In the genomic region with DNA sequence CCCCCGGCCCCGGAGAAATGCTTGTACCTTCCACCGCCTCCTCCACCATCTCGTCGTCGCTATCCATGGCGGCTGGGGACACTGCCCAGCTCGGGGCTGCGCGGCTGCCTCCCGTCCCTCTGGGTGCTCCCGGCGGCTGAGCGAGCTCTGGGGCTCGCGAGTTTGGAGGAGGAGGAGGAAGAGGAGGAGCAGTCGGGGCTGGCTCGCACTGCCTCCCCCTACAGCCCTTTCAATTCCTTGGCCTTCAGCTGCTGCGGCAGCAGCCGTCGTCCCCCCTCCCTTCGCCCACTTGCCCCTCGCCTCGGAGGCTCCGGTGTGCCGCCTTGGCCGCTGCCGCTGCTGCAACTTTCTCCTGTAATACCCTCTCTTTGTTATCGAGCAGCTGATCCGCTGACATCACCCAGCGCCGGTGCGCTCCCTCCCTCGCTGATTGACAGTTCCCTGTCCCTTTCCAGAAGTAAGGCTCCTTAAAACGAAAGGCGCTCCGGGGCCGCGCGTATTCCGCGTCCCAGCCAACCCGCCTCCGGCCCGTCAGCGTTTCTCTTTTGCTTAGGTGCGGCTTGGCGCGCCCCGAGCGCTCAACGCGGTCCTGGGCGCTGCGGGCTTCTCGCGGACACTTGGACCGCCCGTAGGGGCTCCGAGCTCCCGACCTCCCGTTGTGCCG, we compare ENCODE assay signal across 1 cellular context.
TF ChIP-seq lines count a peak whose summit lies in the region.

A gene (minus strand): TSS at position 149 of the 664 bp plus-strand sequence. CDS start 82 bp downstream, at position 67.

TF ChIP-seq in HEK293, 187 proteins besides CTCF, POLR2A, EP300 and RAD21 (continued from another document and continues in another):
- TF ChIP-seq, protein P1, sequence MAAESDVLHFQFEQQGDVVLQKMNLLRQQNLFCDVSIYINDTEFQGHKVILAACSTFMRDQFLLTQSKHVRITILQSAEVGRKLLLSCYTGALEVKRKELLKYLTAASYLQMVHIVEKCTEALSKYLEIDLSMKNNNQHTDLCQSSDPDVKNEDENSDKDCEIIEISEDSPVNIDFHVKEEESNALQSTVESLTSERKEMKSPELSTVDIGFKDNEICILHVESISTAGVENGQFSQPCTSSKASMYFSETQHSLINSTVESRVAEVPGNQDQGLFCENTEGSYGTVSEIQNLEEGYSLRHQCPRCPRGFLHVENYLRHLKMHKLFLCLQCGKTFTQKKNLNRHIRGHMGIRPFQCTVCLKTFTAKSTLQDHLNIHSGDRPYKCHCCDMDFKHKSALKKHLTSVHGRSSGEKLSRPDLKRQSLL (tag by site-specific recombination; IDR thresholded peaks at IDR 0.05), result no peak
- TF ChIP-seq ZNF600 (tag by site-specific recombination; IDR thresholded peaks at IDR 0.05) (0 out of 2 replicates have a peak, but pooled peaks have one; percentile 52), ZBTB8A (tag by site-specific recombination; IDR thresholded peaks at IDR 0.05) (peak; percentile 40; the same call in 1 of the 2 replicates), ZNF701 (tag by site-specific recombination; IDR thresholded peaks at IDR 0.05) (no peak), ZNF146 (tag by site-specific recombination; IDR thresholded peaks at IDR 0.05) (no peak), ZFP41 (tag by site-specific recombination; IDR thresholded peaks at IDR 0.05; ENCODE audit: borderline replicate concordance) (no peak), GLI4 (tag by site-specific recombination; IDR thresholded peaks at IDR 0.05) (no peak), ZNF596 (tag by site-specific recombination; IDR thresholded peaks at IDR 0.05) (no peak), ZNF843 (tag by site-specific recombination; IDR thresholded peaks at IDR 0.05) (0 out of 2 replicates have a peak, but pooled peaks have one; percentile 43), ZNF530 (tag by site-specific recombination; IDR thresholded peaks at IDR 0.05; ENCODE audit: low read depth) (no peak), ZNF571 (tag by site-specific recombination; IDR thresholded peaks at IDR 0.05) (no peak), ZEB2 (tag by site-specific recombination; IDR thresholded peaks at IDR 0.05) (peak; percentile 92), ZNF561 (tag by site-specific recombination; IDR thresholded peaks at IDR 0.05; ENCODE audit: borderline replicate concordance) (no peak), HOXC10 (CRISPR knock-in tag; IDR thresholded peaks at IDR 0.05) (no peak), ZNF16 (tag by site-specific recombination; IDR thresholded peaks at IDR 0.05; ENCODE audit: low read depth) (peak; percentile 19; the same call in 1 of the 2 replicates), ZNF776 (tag by site-specific recombination; IDR thresholded peaks at IDR 0.05; ENCODE audit: borderline replicate concordance) (no peak), ZNF777 (tag by site-specific recombination; IDR thresholded peaks at IDR 0.05; ENCODE audit: borderline replicate concordance) (no peak; the same call in 1 of the 2 replicates), ZNF266 (tag by site-specific recombination; IDR thresholded peaks at IDR 0.05; ENCODE audit: low read depth) (no peak), OVOL3 (tag by site-specific recombination; IDR thresholded peaks at IDR 0.05) (no peak), ZNF768 (tag by site-specific recombination; IDR thresholded peaks at IDR 0.05) (no peak), ZNF221 (tag by site-specific recombination; IDR thresholded peaks at IDR 0.05; ENCODE audit: borderline replicate concordance) (no peak), ZNF830 (tag by site-specific recombination; IDR thresholded peaks at IDR 0.05; ENCODE audit: low read depth) (no peak), MZF1 (tag by site-specific recombination; IDR thresholded peaks at IDR 0.05; ENCODE audit: borderline replicate concordance) (peak; percentile 40; the same call in 1 of the 2 replicates), SP7 (tag by site-specific recombination; IDR thresholded peaks at IDR 0.05) (peak; percentile 67), ZNF664 (tag by site-specific recombination; IDR thresholded peaks at IDR 0.05) (no peak), ZBTB1 (tag by site-specific recombination; IDR thresholded peaks at IDR 0.05) (no peak), SALL2 (tag by site-specific recombination; IDR thresholded peaks at IDR 0.05; ENCODE audit: borderline replicate concordance) (no peak), ZNF514 (tag by site-specific recombination; IDR thresholded peaks at IDR 0.05) (no peak), ZNF140 (tag by site-specific recombination; IDR thresholded peaks at IDR 0.05) (no peak), ZNF350 (tag by site-specific recombination; IDR thresholded peaks at IDR 0.05) (no peak), ZNF677 (tag by site-specific recombination; IDR thresholded peaks at IDR 0.05) (no peak), BCL11B (tag by site-specific recombination; IDR thresholded peaks at IDR 0.05; ENCODE audit: low read depth) (no peak), ZBTB48 (tag by site-specific recombination; IDR thresholded peaks at IDR 0.05) (no peak), SCRT2 (tag by site-specific recombination; IDR thresholded peaks at IDR 0.05) (no peak), EGR2 (tag by site-specific recombination; IDR thresholded peaks at IDR 0.05; ENCODE audit: low read depth) (peak; percentile 34), ZNF274 (IDR thresholded peaks at IDR 0.05; ENCODE audit: low read length) (no peak), ZNF274 (tag by site-specific recombination; IDR thresholded peaks at IDR 0.05; ENCODE audit: borderline replicate concordance) (no peak), SP2 (tag by site-specific recombination; IDR thresholded peaks at IDR 0.05) (peak; percentile 49), ZNF555 (tag by site-specific recombination; conservative IDR thresholded peaks at IDR 0.05) (no peak), MEIS1 (CRISPR knock-in tag; IDR thresholded peaks at IDR 0.05; ENCODE audit: borderline replicate concordance) (0 out of 2 replicates have a peak, but pooled peaks have one; percentile 16), ZNF24 (tag by site-specific recombination; IDR thresholded peaks at IDR 0.05) (peak; percentile 23; the same call in 1 of the 2 replicates), KLF1 (tag by site-specific recombination; IDR thresholded peaks at IDR 0.05) (no peak), ZNF138 (tag by site-specific recombination; IDR thresholded peaks at IDR 0.05; ENCODE audit: borderline replicate concordance) (no peak), MYNN (tag by site-specific recombination; IDR thresholded peaks at IDR 0.05; ENCODE audit: borderline replicate concordance) (no peak), ZXDB (tag by site-specific recombination; IDR thresholded peaks at IDR 0.05) (peak; percentile 67)
- TF ChIP-seq, protein P2, sequence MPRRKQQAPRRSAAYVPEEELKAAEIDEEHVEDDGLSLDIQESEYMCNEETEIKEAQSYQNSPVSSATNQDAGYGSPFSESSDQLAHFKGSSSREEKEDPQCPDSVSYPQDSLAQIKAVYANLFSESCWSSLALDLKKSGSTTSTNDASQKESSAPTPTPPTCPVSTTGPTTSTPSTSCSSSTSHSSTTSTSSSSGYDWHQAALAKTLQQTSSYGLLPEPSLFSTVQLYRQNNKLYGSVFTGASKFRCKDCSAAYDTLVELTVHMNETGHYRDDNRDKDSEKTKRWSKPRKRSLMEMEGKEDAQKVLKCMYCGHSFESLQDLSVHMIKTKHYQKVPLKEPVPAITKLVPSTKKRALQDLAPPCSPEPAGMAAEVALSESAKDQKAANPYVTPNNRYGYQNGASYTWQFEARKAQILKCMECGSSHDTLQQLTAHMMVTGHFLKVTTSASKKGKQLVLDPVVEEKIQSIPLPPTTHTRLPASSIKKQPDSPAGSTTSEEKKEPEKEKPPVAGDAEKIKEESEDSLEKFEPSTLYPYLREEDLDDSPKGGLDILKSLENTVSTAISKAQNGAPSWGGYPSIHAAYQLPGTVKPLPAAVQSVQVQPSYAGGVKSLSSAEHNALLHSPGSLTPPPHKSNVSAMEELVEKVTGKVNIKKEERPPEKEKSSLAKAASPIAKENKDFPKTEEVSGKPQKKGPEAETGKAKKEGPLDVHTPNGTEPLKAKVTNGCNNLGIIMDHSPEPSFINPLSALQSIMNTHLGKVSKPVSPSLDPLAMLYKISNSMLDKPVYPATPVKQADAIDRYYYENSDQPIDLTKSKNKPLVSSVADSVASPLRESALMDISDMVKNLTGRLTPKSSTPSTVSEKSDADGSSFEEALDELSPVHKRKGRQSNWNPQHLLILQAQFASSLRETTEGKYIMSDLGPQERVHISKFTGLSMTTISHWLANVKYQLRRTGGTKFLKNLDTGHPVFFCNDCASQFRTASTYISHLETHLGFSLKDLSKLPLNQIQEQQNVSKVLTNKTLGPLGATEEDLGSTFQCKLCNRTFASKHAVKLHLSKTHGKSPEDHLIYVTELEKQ (tag by site-specific recombination; IDR thresholded peaks at IDR 0.05; ENCODE audit: borderline replicate concordance), result peak; percentile 62; the same call in 1 of the 2 replicates
- TF ChIP-seq, protein P3, sequence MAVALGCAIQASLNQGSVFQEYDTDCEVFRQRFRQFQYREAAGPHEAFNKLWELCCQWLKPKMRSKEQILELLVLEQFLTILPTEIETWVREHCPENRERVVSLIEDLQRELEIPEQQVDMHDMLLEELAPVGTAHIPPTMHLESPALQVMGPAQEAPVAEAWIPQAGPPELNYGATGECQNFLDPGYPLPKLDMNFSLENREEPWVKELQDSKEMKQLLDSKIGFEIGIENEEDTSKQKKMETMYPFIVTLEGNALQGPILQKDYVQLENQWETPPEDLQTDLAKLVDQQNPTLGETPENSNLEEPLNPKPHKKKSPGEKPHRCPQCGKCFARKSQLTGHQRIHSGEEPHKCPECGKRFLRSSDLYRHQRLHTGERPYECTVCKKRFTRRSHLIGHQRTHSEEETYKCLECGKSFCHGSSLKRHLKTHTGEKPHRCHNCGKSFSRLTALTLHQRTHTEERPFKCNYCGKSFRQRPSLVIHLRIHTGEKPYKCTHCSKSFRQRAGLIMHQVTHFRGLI (tag by site-specific recombination; IDR thresholded peaks at IDR 0.05), result no peak; the same call in 1 of the 2 replicates
- TF ChIP-seq, protein P4, sequence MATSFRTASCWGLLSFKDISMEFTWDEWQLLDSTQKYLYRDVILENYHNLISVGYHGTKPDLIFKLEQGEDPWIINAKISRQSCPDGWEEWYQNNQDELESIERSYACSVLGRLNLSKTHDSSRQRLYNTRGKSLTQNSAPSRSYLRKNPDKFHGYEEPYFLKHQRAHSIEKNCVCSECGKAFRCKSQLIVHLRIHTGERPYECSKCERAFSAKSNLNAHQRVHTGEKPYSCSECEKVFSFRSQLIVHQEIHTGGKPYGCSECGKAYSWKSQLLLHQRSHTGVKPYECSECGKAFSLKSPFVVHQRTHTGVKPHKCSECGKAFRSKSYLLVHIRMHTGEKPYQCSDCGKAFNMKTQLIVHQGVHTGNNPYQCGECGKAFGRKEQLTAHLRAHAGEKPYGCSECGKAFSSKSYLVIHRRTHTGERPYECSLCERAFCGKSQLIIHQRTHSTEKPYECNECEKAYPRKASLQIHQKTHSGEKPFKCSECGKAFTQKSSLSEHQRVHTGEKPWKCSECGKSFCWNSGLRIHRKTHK (tag by site-specific recombination; IDR thresholded peaks at IDR 0.05), result no peak
- TF ChIP-seq, protein P5, sequence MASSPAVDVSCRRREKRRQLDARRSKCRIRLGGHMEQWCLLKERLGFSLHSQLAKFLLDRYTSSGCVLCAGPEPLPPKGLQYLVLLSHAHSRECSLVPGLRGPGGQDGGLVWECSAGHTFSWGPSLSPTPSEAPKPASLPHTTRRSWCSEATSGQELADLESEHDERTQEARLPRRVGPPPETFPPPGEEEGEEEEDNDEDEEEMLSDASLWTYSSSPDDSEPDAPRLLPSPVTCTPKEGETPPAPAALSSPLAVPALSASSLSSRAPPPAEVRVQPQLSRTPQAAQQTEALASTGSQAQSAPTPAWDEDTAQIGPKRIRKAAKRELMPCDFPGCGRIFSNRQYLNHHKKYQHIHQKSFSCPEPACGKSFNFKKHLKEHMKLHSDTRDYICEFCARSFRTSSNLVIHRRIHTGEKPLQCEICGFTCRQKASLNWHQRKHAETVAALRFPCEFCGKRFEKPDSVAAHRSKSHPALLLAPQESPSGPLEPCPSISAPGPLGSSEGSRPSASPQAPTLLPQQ (tag by site-specific recombination; IDR thresholded peaks at IDR 0.05), result no peak; the same call in 1 of the 2 replicates
- TF ChIP-seq, protein P6, sequence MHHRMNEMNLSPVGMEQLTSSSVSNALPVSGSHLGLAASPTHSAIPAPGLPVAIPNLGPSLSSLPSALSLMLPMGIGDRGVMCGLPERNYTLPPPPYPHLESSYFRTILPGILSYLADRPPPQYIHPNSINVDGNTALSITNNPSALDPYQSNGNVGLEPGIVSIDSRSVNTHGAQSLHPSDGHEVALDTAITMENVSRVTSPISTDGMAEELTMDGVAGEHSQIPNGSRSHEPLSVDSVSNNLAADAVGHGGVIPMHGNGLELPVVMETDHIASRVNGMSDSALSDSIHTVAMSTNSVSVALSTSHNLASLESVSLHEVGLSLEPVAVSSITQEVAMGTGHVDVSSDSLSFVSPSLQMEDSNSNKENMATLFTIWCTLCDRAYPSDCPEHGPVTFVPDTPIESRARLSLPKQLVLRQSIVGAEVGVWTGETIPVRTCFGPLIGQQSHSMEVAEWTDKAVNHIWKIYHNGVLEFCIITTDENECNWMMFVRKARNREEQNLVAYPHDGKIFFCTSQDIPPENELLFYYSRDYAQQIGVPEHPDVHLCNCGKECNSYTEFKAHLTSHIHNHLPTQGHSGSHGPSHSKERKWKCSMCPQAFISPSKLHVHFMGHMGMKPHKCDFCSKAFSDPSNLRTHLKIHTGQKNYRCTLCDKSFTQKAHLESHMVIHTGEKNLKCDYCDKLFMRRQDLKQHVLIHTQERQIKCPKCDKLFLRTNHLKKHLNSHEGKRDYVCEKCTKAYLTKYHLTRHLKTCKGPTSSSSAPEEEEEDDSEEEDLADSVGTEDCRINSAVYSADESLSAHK (tag by site-specific recombination; IDR thresholded peaks at IDR 0.05), result no peak
- TF ChIP-seq, protein P7, sequence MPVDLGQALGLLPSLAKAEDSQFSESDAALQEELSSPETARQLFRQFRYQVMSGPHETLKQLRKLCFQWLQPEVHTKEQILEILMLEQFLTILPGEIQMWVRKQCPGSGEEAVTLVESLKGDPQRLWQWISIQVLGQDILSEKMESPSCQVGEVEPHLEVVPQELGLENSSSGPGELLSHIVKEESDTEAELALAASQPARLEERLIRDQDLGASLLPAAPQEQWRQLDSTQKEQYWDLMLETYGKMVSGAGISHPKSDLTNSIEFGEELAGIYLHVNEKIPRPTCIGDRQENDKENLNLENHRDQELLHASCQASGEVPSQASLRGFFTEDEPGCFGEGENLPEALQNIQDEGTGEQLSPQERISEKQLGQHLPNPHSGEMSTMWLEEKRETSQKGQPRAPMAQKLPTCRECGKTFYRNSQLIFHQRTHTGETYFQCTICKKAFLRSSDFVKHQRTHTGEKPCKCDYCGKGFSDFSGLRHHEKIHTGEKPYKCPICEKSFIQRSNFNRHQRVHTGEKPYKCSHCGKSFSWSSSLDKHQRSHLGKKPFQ (tag by site-specific recombination; IDR thresholded peaks at IDR 0.05), result no peak
